ENCODE assay signal across 1 cellular context in the genomic region with DNA sequence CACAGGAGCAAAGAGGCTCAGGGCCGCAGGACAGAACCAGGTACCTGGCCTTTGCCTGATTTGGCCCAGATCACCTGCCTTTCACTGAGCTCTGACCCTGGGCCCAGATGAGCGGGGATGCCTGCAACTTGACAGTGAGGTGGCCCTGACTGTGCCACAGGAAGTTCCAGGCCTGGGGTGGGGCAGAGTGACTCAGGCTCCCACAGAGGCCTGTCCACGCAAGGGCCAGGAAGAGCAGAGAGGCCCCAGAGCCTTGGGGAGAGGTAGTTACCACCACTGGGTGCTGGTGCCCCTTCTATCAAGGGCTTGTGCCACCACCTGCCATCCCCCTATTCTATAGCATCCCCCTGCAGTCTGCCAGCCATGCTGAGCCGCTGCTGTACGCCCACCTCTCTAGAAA.
TF ChIP-seq lines count a peak whose summit lies in the region.

No MANE protein-coding gene starts in this region.

TF ChIP-seq in HepG2, 621 proteins besides CTCF, POLR2A, EP300 and RAD21 (continues in another document):
- TF ChIP-seq PHF21A (CRISPR knock-in tag; IDR thresholded peaks at IDR 0.05), result no peak
- TF ChIP-seq, protein P1, sequence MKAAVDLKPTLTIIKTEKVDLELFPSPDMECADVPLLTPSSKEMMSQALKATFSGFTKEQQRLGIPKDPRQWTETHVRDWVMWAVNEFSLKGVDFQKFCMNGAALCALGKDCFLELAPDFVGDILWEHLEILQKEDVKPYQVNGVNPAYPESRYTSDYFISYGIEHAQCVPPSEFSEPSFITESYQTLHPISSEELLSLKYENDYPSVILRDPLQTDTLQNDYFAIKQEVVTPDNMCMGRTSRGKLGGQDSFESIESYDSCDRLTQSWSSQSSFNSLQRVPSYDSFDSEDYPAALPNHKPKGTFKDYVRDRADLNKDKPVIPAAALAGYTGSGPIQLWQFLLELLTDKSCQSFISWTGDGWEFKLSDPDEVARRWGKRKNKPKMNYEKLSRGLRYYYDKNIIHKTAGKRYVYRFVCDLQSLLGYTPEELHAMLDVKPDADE (CRISPR knock-in tag; IDR thresholded peaks at IDR 0.05), result no peak
- no peak for TF ChIP-seq ZNF879 (CRISPR knock-in tag; IDR thresholded peaks at IDR 0.05)
- TF ChIP-seq MED13 (CRISPR knock-in tag; IDR thresholded peaks at IDR 0.05), result no peak
- TF ChIP-seq FOSL2 (CRISPR knock-in tag; IDR thresholded peaks at IDR 0.05), result peak; percentile 38; the same call in 1 of the 2 replicates
- no peak for TF ChIP-seq IRF2 (CRISPR knock-in tag; IDR thresholded peaks at IDR 0.05)
- no peak for TF ChIP-seq ARID2 (CRISPR knock-in tag; IDR thresholded peaks at IDR 0.05; ENCODE audit: borderline replicate concordance)
- no peak for TF ChIP-seq HCFC1 (IDR thresholded peaks at IDR 0.05; ENCODE audit: low read depth, low read length)
- TF ChIP-seq TBX3 (IDR thresholded peaks at IDR 0.05; ENCODE audit: borderline replicate concordance), result no peak
- no peak for TF ChIP-seq GATA4 (IDR thresholded peaks at IDR 0.05; ENCODE audit: borderline replicate concordance, low read depth)
- TF ChIP-seq GZF1 (CRISPR knock-in tag; IDR thresholded peaks at IDR 0.05), result no peak
- no peak for TF ChIP-seq NR2F1 (CRISPR knock-in tag; IDR thresholded peaks at IDR 0.05)
- 0 out of 2 replicates have a peak, but pooled peaks have one; percentile 30 for TF ChIP-seq NR1H2 (CRISPR knock-in tag; IDR thresholded peaks at IDR 0.05; ENCODE audit: borderline replicate concordance, low read depth)
- TF ChIP-seq CBX1 (IDR thresholded peaks at IDR 0.05; ENCODE audit: low read depth), result no peak
- TF ChIP-seq, protein P2, sequence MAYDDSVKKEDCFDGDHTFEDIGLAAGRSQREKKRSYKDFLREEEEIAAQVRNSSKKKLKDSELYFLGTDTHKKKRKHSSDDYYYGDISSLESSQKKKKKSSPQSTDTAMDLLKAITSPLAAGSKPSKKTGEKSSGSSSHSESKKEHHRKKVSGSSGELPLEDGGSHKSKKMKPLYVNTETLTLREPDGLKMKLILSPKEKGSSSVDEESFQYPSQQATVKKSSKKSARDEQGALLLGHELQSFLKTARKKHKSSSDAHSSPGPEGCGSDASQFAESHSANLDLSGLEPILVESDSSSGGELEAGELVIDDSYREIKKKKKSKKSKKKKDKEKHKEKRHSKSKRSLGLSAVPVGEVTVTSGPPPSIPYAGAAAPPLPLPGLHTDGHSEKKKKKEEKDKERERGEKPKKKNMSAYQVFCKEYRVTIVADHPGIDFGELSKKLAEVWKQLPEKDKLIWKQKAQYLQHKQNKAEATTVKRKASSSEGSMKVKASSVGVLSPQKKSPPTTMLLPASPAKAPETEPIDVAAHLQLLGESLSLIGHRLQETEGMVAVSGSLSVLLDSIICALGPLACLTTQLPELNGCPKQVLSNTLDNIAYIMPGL (CRISPR knock-in tag; IDR thresholded peaks at IDR 0.05; ENCODE audit: borderline replicate concordance in 1 of 2, low read depth in 1 of 2), result no peak
- peak; percentile 13; the same call in 1 of the 2 replicates for TF ChIP-seq ETV5 (CRISPR knock-in tag; IDR thresholded peaks at IDR 0.05; ENCODE audit: borderline replicate concordance)
- TF ChIP-seq MAFG (CRISPR knock-in tag; IDR thresholded peaks at IDR 0.05), result no peak
- TF ChIP-seq SMAD3 (CRISPR knock-in tag; IDR thresholded peaks at IDR 0.05), result no peak
- TF ChIP-seq BRD4 (CRISPR knock-in tag; IDR thresholded peaks at IDR 0.05), result no peak
- no peak for TF ChIP-seq TCF7L2 (IDR thresholded peaks at IDR 0.05; ENCODE audit: low read depth, low read length)
- no peak for TF ChIP-seq ZFP82 (CRISPR knock-in tag; IDR thresholded peaks at IDR 0.05; ENCODE audit: borderline replicate concordance)
- TF ChIP-seq NCOA2 (CRISPR knock-in tag; IDR thresholded peaks at IDR 0.05), result no peak
- no peak for TF ChIP-seq SOX6 (IDR thresholded peaks at IDR 0.05)
- TF ChIP-seq SOX6 (CRISPR knock-in tag; IDR thresholded peaks at IDR 0.05), result no peak
- TF ChIP-seq, protein P3, sequence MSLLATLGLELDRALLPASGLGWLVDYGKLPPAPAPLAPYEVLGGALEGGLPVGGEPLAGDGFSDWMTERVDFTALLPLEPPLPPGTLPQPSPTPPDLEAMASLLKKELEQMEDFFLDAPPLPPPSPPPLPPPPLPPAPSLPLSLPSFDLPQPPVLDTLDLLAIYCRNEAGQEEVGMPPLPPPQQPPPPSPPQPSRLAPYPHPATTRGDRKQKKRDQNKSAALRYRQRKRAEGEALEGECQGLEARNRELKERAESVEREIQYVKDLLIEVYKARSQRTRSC (CRISPR knock-in tag; IDR thresholded peaks at IDR 0.05; ENCODE audit: low read depth), result no peak
- TF ChIP-seq ZNF746 (CRISPR knock-in tag; IDR thresholded peaks at IDR 0.05), result no peak
- no peak for TF ChIP-seq BRCA1 (CRISPR knock-in tag; IDR thresholded peaks at IDR 0.05)
- TF ChIP-seq ZFP37 (CRISPR knock-in tag; IDR thresholded peaks at IDR 0.05; ENCODE audit: borderline replicate concordance), result no peak
- TF ChIP-seq ZNF629 (CRISPR knock-in tag; conservative IDR thresholded peaks at IDR 0.05), result no peak
- TF ChIP-seq, protein P4, sequence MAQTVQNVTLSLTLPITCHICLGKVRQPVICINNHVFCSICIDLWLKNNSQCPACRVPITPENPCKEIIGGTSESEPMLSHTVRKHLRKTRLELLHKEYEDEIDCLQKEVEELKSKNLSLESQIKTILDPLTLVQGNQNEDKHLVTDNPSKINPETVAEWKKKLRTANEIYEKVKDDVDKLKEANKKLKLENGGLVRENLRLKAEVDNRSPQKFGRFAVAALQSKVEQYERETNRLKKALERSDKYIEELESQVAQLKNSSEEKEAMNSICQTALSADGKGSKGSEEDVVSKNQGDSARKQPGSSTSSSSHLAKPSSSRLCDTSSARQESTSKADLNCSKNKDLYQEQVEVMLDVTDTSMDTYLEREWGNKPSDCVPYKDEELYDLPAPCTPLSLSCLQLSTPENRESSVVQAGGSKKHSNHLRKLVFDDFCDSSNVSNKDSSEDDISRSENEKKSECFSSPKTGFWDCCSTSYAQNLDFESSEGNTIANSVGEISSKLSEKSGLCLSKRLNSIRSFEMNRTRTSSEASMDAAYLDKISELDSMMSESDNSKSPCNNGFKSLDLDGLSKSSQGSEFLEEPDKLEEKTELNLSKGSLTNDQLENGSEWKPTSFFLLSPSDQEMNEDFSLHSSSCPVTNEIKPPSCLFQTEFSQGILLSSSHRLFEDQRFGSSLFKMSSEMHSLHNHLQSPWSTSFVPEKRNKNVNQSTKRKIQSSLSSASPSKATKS (CRISPR knock-in tag; IDR thresholded peaks at IDR 0.05), result no peak
- TF ChIP-seq TBP (CRISPR knock-in tag; IDR thresholded peaks at IDR 0.05), result no peak
- TF ChIP-seq MAFF (IDR thresholded peaks at IDR 0.05; ENCODE audit: low read depth, low read length), result no peak
- TF ChIP-seq, protein P5, sequence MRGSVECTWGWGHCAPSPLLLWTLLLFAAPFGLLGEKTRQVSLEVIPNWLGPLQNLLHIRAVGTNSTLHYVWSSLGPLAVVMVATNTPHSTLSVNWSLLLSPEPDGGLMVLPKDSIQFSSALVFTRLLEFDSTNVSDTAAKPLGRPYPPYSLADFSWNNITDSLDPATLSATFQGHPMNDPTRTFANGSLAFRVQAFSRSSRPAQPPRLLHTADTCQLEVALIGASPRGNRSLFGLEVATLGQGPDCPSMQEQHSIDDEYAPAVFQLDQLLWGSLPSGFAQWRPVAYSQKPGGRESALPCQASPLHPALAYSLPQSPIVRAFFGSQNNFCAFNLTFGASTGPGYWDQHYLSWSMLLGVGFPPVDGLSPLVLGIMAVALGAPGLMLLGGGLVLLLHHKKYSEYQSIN (CRISPR knock-in tag; IDR thresholded peaks at IDR 0.05; ENCODE audit: borderline replicate concordance), result no peak
- TF ChIP-seq ZMYM4 (CRISPR knock-in tag; IDR thresholded peaks at IDR 0.05), result no peak
- TF ChIP-seq, protein P6, sequence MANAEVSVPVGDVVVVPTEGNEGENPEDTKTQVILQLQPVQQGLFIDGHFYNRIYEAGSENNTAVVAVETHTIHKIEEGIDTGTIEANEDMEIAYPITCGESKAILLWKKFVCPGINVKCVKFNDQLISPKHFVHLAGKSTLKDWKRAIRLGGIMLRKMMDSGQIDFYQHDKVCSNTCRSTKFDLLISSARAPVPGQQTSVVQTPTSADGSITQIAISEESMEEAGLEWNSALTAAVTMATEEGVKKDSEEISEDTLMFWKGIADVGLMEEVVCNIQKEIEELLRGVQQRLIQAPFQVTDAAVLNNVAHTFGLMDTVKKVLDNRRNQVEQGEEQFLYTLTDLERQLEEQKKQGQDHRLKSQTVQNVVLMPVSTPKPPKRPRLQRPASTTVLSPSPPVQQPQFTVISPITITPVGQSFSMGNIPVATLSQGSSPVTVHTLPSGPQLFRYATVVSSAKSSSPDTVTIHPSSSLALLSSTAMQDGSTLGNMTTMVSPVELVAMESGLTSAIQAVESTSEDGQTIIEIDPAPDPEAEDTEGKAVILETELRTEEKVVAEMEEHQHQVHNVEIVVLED (CRISPR knock-in tag; IDR thresholded peaks at IDR 0.05; ENCODE audit: borderline replicate concordance), result no peak
- no peak for TF ChIP-seq KDM6A (CRISPR knock-in tag; IDR thresholded peaks at IDR 0.05; ENCODE audit: low read depth)
- no peak for TF ChIP-seq HNRNPK (IDR thresholded peaks at IDR 0.05; ENCODE audit: low read depth, low read length, poor library complexity, severe bottlenecking)
- TF ChIP-seq MLLT10 (CRISPR knock-in tag; IDR thresholded peaks at IDR 0.05), result no peak
- 0 out of 2 replicates have a peak, but pooled peaks have one; percentile 15 for TF ChIP-seq KDM2A (CRISPR knock-in tag; IDR thresholded peaks at IDR 0.05; ENCODE audit: borderline replicate concordance, low read depth)
- no peak for TF ChIP-seq ZNF547 (CRISPR knock-in tag; IDR thresholded peaks at IDR 0.05)
- TF ChIP-seq, protein P7, sequence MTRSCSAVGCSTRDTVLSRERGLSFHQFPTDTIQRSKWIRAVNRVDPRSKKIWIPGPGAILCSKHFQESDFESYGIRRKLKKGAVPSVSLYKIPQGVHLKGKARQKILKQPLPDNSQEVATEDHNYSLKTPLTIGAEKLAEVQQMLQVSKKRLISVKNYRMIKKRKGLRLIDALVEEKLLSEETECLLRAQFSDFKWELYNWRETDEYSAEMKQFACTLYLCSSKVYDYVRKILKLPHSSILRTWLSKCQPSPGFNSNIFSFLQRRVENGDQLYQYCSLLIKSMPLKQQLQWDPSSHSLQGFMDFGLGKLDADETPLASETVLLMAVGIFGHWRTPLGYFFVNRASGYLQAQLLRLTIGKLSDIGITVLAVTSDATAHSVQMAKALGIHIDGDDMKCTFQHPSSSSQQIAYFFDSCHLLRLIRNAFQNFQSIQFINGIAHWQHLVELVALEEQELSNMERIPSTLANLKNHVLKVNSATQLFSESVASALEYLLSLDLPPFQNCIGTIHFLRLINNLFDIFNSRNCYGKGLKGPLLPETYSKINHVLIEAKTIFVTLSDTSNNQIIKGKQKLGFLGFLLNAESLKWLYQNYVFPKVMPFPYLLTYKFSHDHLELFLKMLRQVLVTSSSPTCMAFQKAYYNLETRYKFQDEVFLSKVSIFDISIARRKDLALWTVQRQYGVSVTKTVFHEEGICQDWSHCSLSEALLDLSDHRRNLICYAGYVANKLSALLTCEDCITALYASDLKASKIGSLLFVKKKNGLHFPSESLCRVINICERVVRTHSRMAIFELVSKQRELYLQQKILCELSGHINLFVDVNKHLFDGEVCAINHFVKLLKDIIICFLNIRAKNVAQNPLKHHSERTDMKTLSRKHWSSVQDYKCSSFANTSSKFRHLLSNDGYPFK (CRISPR knock-in tag; IDR thresholded peaks at IDR 0.05; ENCODE audit: borderline replicate concordance), result peak; percentile 50; the same call in 1 of the 2 replicates
- TF ChIP-seq, protein P8, sequence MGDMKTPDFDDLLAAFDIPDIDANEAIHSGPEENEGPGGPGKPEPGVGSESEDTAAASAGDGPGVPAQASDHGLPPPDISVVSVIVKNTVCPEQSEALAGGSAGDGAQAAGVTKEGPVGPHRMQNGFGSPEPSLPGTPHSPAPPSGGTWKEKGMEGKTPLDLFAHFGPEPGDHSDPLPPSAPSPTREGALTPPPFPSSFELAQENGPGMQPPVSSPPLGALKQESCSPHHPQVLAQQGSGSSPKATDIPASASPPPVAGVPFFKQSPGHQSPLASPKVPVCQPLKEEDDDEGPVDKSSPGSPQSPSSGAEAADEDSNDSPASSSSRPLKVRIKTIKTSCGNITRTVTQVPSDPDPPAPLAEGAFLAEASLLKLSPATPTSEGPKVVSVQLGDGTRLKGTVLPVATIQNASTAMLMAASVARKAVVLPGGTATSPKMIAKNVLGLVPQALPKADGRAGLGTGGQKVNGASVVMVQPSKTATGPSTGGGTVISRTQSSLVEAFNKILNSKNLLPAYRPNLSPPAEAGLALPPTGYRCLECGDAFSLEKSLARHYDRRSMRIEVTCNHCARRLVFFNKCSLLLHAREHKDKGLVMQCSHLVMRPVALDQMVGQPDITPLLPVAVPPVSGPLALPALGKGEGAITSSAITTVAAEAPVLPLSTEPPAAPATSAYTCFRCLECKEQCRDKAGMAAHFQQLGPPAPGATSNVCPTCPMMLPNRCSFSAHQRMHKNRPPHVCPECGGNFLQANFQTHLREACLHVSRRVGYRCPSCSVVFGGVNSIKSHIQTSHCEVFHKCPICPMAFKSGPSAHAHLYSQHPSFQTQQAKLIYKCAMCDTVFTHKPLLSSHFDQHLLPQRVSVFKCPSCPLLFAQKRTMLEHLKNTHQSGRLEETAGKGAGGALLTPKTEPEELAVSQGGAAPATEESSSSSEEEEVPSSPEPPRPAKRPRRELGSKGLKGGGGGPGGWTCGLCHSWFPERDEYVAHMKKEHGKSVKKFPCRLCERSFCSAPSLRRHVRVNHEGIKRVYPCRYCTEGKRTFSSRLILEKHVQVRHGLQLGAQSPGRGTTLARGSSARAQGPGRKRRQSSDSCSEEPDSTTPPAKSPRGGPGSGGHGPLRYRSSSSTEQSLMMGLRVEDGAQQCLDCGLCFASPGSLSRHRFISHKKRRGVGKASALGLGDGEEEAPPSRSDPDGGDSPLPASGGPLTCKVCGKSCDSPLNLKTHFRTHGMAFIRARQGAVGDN (CRISPR knock-in tag; IDR thresholded peaks at IDR 0.05), result peak; percentile 51
- TF ChIP-seq MTF1 (CRISPR knock-in tag; IDR thresholded peaks at IDR 0.05), result no peak
- TF ChIP-seq ZSCAN21 (CRISPR knock-in tag; IDR thresholded peaks at IDR 0.05; ENCODE audit: borderline replicate concordance), result no peak
- no peak for TF ChIP-seq KLF12 (CRISPR knock-in tag; IDR thresholded peaks at IDR 0.05; ENCODE audit: borderline replicate concordance)
- TF ChIP-seq EED (CRISPR knock-in tag; IDR thresholded peaks at IDR 0.05), result no peak
- TF ChIP-seq ZNF234 (CRISPR knock-in tag; conservative IDR thresholded peaks at IDR 0.05), result no peak
- no peak for TF ChIP-seq RCOR2 (CRISPR knock-in tag; IDR thresholded peaks at IDR 0.05)
- TF ChIP-seq, protein P9, sequence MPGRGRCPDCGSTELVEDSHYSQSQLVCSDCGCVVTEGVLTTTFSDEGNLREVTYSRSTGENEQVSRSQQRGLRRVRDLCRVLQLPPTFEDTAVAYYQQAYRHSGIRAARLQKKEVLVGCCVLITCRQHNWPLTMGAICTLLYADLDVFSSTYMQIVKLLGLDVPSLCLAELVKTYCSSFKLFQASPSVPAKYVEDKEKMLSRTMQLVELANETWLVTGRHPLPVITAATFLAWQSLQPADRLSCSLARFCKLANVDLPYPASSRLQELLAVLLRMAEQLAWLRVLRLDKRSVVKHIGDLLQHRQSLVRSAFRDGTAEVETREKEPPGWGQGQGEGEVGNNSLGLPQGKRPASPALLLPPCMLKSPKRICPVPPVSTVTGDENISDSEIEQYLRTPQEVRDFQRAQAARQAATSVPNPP (CRISPR knock-in tag; IDR thresholded peaks at IDR 0.05), result no peak
- TF ChIP-seq ZSCAN31 (CRISPR knock-in tag; IDR thresholded peaks at IDR 0.05; ENCODE audit: low read depth), result no peak
- no peak for TF ChIP-seq ZNF775 (CRISPR knock-in tag; IDR thresholded peaks at IDR 0.05; ENCODE audit: borderline replicate concordance)
- TF ChIP-seq SRSF9 (IDR thresholded peaks at IDR 0.05; ENCODE audit: borderline replicate concordance, insufficient read depth, low read depth, low read length, poor library complexity, severe bottlenecking), result no peak
- no peak for TF ChIP-seq ZKSCAN1 (IDR thresholded peaks at IDR 0.05; ENCODE audit: low read length)
- TF ChIP-seq ZNF883 (CRISPR knock-in tag; IDR thresholded peaks at IDR 0.05; ENCODE audit: not compliant biosample characterization), result no peak
